Comparison of ENCODE assay signal across 1 cellular context in the genomic region with DNA sequence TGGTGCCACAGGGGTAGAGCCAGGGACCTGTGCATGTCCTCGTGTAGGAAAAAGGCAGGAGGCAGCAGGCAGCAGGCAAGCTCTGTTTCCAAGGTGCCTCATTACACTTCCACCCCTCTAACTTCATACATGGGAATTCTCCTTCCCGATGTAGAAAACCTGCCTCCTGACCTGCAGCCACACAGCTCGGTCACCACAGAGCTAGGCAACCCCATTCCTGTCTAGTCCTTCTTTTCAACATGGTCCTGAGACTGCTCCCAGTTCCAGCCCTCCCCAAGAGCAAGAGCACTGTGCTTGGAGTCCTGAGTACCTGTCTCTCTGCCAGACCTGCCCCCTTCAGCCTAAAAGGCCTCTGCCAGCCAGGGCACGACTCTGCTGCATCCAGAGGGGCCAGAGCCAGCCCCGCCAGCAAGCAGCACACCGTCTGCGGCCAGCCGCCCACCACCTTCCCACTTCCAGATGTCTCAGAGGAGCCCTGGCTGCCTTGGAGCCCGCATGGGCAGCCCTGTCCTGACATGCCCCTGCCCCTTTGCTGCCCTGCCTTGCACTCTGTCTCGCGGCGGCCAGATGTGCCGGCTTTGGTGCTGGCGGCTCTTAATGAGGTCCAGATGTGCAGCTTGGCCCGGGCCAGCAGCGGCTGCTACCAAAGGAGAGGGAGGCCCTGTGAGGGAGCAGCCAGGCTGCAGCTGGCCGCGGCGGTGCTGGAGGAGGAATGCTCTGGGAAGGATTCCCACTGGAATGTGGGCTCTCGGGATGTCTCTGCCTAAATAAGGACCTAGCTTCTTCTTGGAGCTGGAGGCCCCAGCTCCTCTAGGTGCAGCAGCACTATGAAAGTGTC.
A peak's percentile ranks its signal among the peaks of the same experiment; 100 is the strongest.
TF ChIP-seq lines count a peak whose summit lies in the region.

No MANE protein-coding gene starts in this region.

TF ChIP-seq in IMR-90, 13 proteins besides CTCF, POLR2A, EP300 and RAD21:
- TF ChIP-seq MAZ (IDR thresholded peaks at IDR 0.05; ENCODE audit: borderline replicate concordance, low read depth, low read length) = peak; percentile 54; the same call in 1 of the 2 replicates
- TF ChIP-seq SMC3 (IDR thresholded peaks at IDR 0.05; ENCODE audit: low read depth, low read length) = no peak
- TF ChIP-seq RCOR1 (IDR thresholded peaks at IDR 0.05; ENCODE audit: insufficient replicate concordance, low read length) = peak; percentile 87
- peak; percentile 36; the same call in 1 of the 2 replicates for TF ChIP-seq BHLHE40 (IDR thresholded peaks at IDR 0.05; ENCODE audit: low read depth, low read length)
- TF ChIP-seq MXI1 (IDR thresholded peaks at IDR 0.05; ENCODE audit: borderline replicate concordance, low read depth, low read length) = 0 out of 2 replicates have a peak, but pooled peaks have one; percentile 23
